ENCODE assay signal across 26 cellular contexts in the genomic region with DNA sequence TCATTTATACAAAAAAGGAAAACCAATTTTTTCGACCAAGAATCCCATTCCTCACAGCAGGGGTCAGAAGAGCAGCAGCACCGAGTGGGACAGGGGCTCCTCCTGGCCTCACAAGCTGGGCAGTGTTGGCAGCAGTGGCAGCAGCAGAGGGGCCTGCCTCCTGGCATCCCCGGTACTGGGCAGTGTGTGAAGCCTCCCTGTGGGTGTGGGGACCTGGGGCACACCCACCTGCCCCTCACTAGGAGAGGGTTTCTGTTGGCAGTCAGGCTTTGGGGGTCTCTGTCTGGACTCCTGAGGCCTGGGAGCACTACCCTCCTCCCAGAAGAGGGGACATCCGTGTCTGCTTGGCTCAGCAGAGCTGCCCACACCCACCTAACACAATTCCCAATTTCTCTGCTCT.
"Had no signal": no experiment of that assay in that cellular context is flagged by ENCODE, and none has a peak within 500 bp of the region (broad histone marks: within the 10 kb centered on the region; RNA-seq: fewer than 3 reads in every experiment).

No MANE protein-coding gene starts in this region.

- FAIRE-seq: endothelial cell of umbilical vein, urothelium cell line had no signal

- H3K4me1 ChIP-seq: colonic mucosa, lower lobe of right lung, parathyroid adenoma, sigmoid colon, upper lobe of left lung had no signal

- H3K27me3 ChIP-seq: colonic mucosa, esophagus muscularis mucosa, foreskin keratinocyte, neutrophil, sigmoid colon, tibial nerve, upper lobe of left lung had no signal

- H3K27ac ChIP-seq: colonic mucosa, esophagus muscularis mucosa, foreskin keratinocyte, left ventricle myocardium inferior, lower lobe of right lung, neutrophil, parathyroid adenoma, sigmoid colon, thoracic aorta, tibial nerve, upper lobe of left lung had no signal

- H3K36me3 ChIP-seq: colonic mucosa, lower lobe of right lung, sigmoid colon, thoracic aorta, upper lobe of left lung had no signal

- H3K9me3 ChIP-seq: colonic mucosa, esophagus muscularis mucosa, left ventricle myocardium inferior, lower lobe of right lung, neutrophil, sigmoid colon, thoracic aorta, tibial nerve, upper lobe of left lung had no signal

- H2AFZ ChIP-seq: parathyroid adenoma had no signal

- H3K4me3 ChIP-seq: colonic mucosa, esophagus muscularis mucosa, left ventricle myocardium inferior, lower lobe of right lung, sigmoid colon, thoracic aorta, tibial nerve, upper lobe of left lung had no signal

- DNase-seq: colonic mucosa; dermis blood vessel endothelial cell; effector memory CD4-positive, alpha-beta T cell; foreskin keratinocyte; hypothalamus; immature natural killer cell; islet precursor cell; kidney glomerular epithelial cell; left colon; left ventricle myocardium inferior; lower lobe of right lung; natural killer cell; sigmoid colon; stimulated activated CD4-positive, alpha-beta T cell treated with anti-CD3 and anti-CD28 coated beads, Interleukin-2, amount 100 ng/mL, for 24 hours; stimulated activated CD4-positive, alpha-beta T cell treated with anti-CD3 and anti-CD28 coated beads, Interleukin-4, amount 100 ng/mL, for 24 hours; stimulated activated naive CD8-positive, alpha-beta T cell treated with anti-CD3 and anti-CD28 coated beads, Interleukin-15, Interleukin-2, amounts not matched to agents 100 U/mL and 50 U/mL, for 24 hours; substantia nigra; upper lobe of left lung had no signal

- H3K79me2 ChIP-seq: parathyroid adenoma had no signal

- H3K9ac ChIP-seq: parathyroid adenoma had no signal

- ATAC-seq: foreskin keratinocyte; left colon; lower lobe of right lung; natural killer cell; stimulated activated memory B cell treated with anti-CD40 and anti-IgM and Interleukin-4, amounts not matched to agents 10 μg/mL and 1 μg/mL and 100 μg/mL, for 72 hours; stimulated activated naive CD8-positive, alpha-beta T cell treated with anti-CD3 and anti-CD28 coated beads, Interleukin-15, Interleukin-2, amounts not matched to agents 100 U/mL and 50 U/mL, for 24 hours had no signal
